Comparison of ENCODE assay signal across 19 cellular contexts in the genomic region with DNA sequence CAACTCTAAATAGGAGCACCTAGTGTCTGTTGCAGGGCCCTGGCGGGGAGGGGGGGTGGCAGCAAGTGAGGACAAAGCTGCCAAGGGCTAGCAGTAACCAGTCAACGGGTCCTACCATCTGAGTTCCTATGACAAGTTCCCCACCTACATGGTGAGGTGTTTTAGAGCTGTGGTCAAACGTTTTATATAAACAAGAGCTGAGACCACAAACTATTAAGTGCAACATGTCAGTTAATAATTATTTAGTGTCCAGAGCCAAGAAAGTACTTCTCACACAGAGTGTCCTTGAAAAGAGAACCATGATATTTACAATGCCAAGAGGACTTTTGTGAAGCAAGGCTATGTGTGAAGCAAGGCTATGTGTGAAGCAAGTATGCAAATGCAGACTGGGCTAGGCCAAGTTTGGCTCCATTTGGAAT.
DNase-seq lines count a peak whose midpoint lies in the region; ATAC-seq and TF ChIP-seq lines count a peak whose summit lies in the region.
"Had no signal": no experiment of that assay in that cellular context is flagged by ENCODE, and none has a peak within 500 bp of the region (broad histone marks: within the 10 kb centered on the region; RNA-seq: fewer than 3 reads in every experiment).

No MANE protein-coding gene starts in this region.

- H3K9me3 Mint-ChIP-seq in activated T-cell treated with anti-CD3 and anti-CD28 coated beads, Interleukin-2, amount 50 U/mL, for 72 hours: peaks cover 0 to 2% of the 10 kb centered on the region in 2 donors
- no peaks in the 10 kb centered on the region for H3K9me3 Mint-ChIP-seq in stimulated activated naive CD8-positive, alpha-beta T cell treated with anti-CD3 and anti-CD28 coated beads, Interleukin-15, amount 100 ng/mL, for 72 hours
- H3K9me3 Mint-ChIP-seq: activated CD8-positive, alpha-beta T cell treated with anti-CD3 and anti-CD28 coated beads for 36 hours; activated T-helper 17 cell treated with anti-CD3 and anti-CD28 coated beads, Interleukin-2, amount 50 U/mL, for 72 hours; nephron had no signal

- no peaks in the 10 kb centered on the region for H3K4me1 Mint-ChIP-seq in activated T-cell treated with anti-CD3 and anti-CD28 coated beads, Interleukin-2, amount 50 U/mL, for 72 hours (ENCODE audit: low read depth)
- no peaks in the 10 kb centered on the region for H3K4me1 Mint-ChIP-seq in stimulated activated naive CD8-positive, alpha-beta T cell treated with anti-CD3 and anti-CD28 coated beads, Interleukin-15, amount 100 ng/mL, for 72 hours
- H3K4me1 Mint-ChIP-seq: activated T-helper 17 cell treated with anti-CD3 and anti-CD28 coated beads, Interleukin-2, amount 50 U/mL, for 72 hours had no signal

- ATAC-seq in GM19468 (IDR thresholded peaks at IDR 0.05; ENCODE audit: extremely low read depth, unreplicated experiment): peak; percentile 23
- ATAC-seq in activated T-cell treated with anti-CD3 and anti-CD28 coated beads, Interleukin-2, amount 50 U/mL, for 72 hours (replicated peaks in 1 of 2): no peak
- ATAC-seq in stimulated activated naive CD8-positive, alpha-beta T cell treated with anti-CD3 and anti-CD28 coated beads, Interleukin-15, amount 100 ng/mL, for 72 hours: no peak
- no peak for ATAC-seq in HG03521 (IDR thresholded peaks at IDR 0.05; ENCODE audit: unreplicated experiment)
- ATAC-seq: activated CD8-positive, alpha-beta T cell treated with anti-CD3 and anti-CD28 coated beads for 36 hours; activated T-helper 17 cell treated with anti-CD3 and anti-CD28 coated beads, Interleukin-2, amount 50 U/mL, for 72 hours; esophagus mucosa had no signal

- no peak for TF ChIP-seq POLR2A in esophagus muscularis mucosa (IDR thresholded peaks at IDR 0.05; ENCODE audit: low read depth)

- no peak for TF ChIP-seq EP300 in esophagus muscularis mucosa (IDR thresholded peaks at IDR 0.05)

- no peak overlapping the region for H3K27ac ChIP-seq in esophagus muscularis mucosa (replicated peaks in 1 of 4)
- H3K27ac ChIP-seq: SK-N-MC had no signal

- WGBS in esophagus muscularis mucosa: 25% methylated on average over 2 of the region's 3 CpGs

- H3K36me3 Mint-ChIP-seq in activated T-cell treated with anti-CD3 and anti-CD28 coated beads, Interleukin-2, amount 50 U/mL, for 72 hours (ENCODE audit: insufficient read depth in 2 of 2): no peaks in the 10 kb centered on the region

- H3K4me3 ChIP-seq in AG10803 (ENCODE audit: low read length) (no peak overlapping the region), esophagus muscularis mucosa (no peak overlapping the region)
- H3K4me3 ChIP-seq: sigmoid colon, SK-N-MC had no signal

- TF ChIP-seq CTCF in AG10803 (conservative IDR thresholded peaks at IDR 0.05; ENCODE audit: low read length): no peak
- no peak for TF ChIP-seq CTCF in esophagus muscularis mucosa (IDR thresholded peaks at IDR 0.05)

- DNase-seq in AG10803 (ENCODE audit: low read depth) (peak; percentile 48), MV-4-11 (lab: John Stamatoyannopoulos, UW) (peak; percentile 25), kidney glomerular epithelial cell (lab: John Stamatoyannopoulos, UW) (peak; percentile 76), esophagus muscularis mucosa (ENCODE audit: extremely low spot score) (no peak)
- DNase-seq in activated T-cell treated with anti-CD3 and anti-CD28 coated beads, Interleukin-2, amount 50 U/mL, for 72 hours: no peak
- no peak for DNase-seq in stimulated activated naive CD8-positive, alpha-beta T cell treated with anti-CD3 and anti-CD28 coated beads, Interleukin-15, amount 100 ng/mL, for 72 hours
- DNase-seq: activated CD8-positive, alpha-beta T cell treated with anti-CD3 and anti-CD28 coated beads for 36 hours; cortex of kidney; hippocampal formation; NCI-H1105 treated with DMSO at 0.1 percent for 48 hours; NCI-H446; sigmoid colon; stimulated activated CD4-positive, alpha-beta T cell treated with anti-CD3 and anti-CD28 coated beads, Interleukin-2, amount 100 ng/mL, for 48 hours had no signal

- no peaks in the 10 kb centered on the region for H3K27me3 ChIP-seq in esophagus muscularis mucosa
- H3K27me3 ChIP-seq: sigmoid colon had no signal

- intact Hi-C loops in esophagus muscularis mucosa (cut with DNase I): no loop called here

- H3K36me3 ChIP-seq in esophagus muscularis mucosa: no peaks in the 10 kb centered on the region
- H3K36me3 ChIP-seq: sigmoid colon had no signal

- H3K4me1 ChIP-seq in esophagus muscularis mucosa: peaks cover 3 to 31% (median 25%) of the 10 kb centered on the region in 4 donors

- H3K9me3 ChIP-seq in esophagus muscularis mucosa: no peaks in the 10 kb centered on the region
- H3K9me3 ChIP-seq: sigmoid colon had no signal

- H3K27ac Mint-ChIP-seq in activated T-cell treated with anti-CD3 and anti-CD28 coated beads, Interleukin-2, amount 50 U/mL, for 72 hours: no peak overlapping the region
- no peak overlapping the region for H3K27ac Mint-ChIP-seq in stimulated activated naive CD8-positive, alpha-beta T cell treated with anti-CD3 and anti-CD28 coated beads, Interleukin-15, amount 100 ng/mL, for 72 hours
- H3K27ac Mint-ChIP-seq: activated CD8-positive, alpha-beta T cell treated with anti-CD3 and anti-CD28 coated beads for 36 hours; activated T-helper 17 cell treated with anti-CD3 and anti-CD28 coated beads, Interleukin-2, amount 50 U/mL, for 72 hours; nephron had no signal

- H3K4me3 Mint-ChIP-seq in activated T-cell treated with anti-CD3 and anti-CD28 coated beads, Interleukin-2, amount 50 U/mL, for 72 hours: no peak overlapping the region
- no peak overlapping the region for H3K4me3 Mint-ChIP-seq in stimulated activated naive CD8-positive, alpha-beta T cell treated with anti-CD3 and anti-CD28 coated beads, Interleukin-15, amount 100 ng/mL, for 72 hours
- H3K4me3 Mint-ChIP-seq: activated CD8-positive, alpha-beta T cell treated with anti-CD3 and anti-CD28 coated beads for 36 hours; activated T-helper 17 cell treated with anti-CD3 and anti-CD28 coated beads, Interleukin-2, amount 50 U/mL, for 72 hours; nephron had no signal

- no peaks in the 10 kb centered on the region for H3K27me3 Mint-ChIP-seq in activated T-cell treated with anti-CD3 and anti-CD28 coated beads, Interleukin-2, amount 50 U/mL, for 72 hours (ENCODE audit: low read depth)
- peaks cover 8% of the 10 kb centered on the region for H3K27me3 Mint-ChIP-seq in stimulated activated naive CD8-positive, alpha-beta T cell treated with anti-CD3 and anti-CD28 coated beads, Interleukin-15, amount 100 ng/mL, for 72 hours

Comparison
In these comparisons a context has a peak if more than half of its experiments do, and no peak if none do; other contexts are left out.
1. DNase-seq: peak in AG10803 (single experiment), MV-4-11 (single experiment) and kidney glomerular epithelial cell (single experiment); none in activated T-cell treated with anti-CD3 and anti-CD28 coated beads, Interleukin-2, amount 50 U/mL, for 72 hours (0 of 2), esophagus muscularis mucosa (single experiment) and stimulated activated naive CD8-positive, alpha-beta T cell treated with anti-CD3 and anti-CD28 coated beads, Interleukin-15, amount 100 ng/mL, for 72 hours (0 of 2).